8 cellular contexts compared by ENCODE assay signal in genomic region chr14:93073833-93074769, GRCh38. TPM values are rescaled to one million over a fixed set of nuclear protein-coding genes. Genes with fewer than 3 reads are reported as not detected.
DNase-seq lines count a peak whose midpoint lies in the region; ATAC-seq, FAIRE-seq and TF ChIP-seq lines count a peak whose summit lies in the region.

No MANE protein-coding gene starts in this region.

- H3K4me1 ChIP-seq in A549 (peaks cover 22% of the 10 kb centered on the region), GM23338 (ENCODE audit: insufficient read depth) (no peaks in the 10 kb centered on the region), adipocyte (ENCODE audit: control insufficient read depth, insufficient read depth, low read length) (peaks cover 39% of the 10 kb centered on the region)

- 0 out of 2 replicates have a peak overlapping the region, but pooled peaks have one; percentile 3 for H3K27ac Mint-ChIP-seq in GM23338

- no peaks in the 10 kb centered on the region for H3K9me3 Mint-ChIP-seq in GM23338

- H3K4me2 ChIP-seq in A549 = no peak overlapping the region
- no peak overlapping the region for H3K4me2 ChIP-seq in GM23338

- H3K9me3 ChIP-seq in A549 (no peaks in the 10 kb centered on the region), adipocyte (ENCODE audit: control insufficient read depth, low read length) (no peaks in the 10 kb centered on the region)

- H3K4me3 ChIP-seq in A549 = no peak overlapping the region
- no peak overlapping the region for H3K4me3 ChIP-seq in GM23338
- H3K4me3 ChIP-seq in adipocyte (ENCODE audit: low read length) = peak overlapping the region; percentile 65

- H3K27ac ChIP-seq in A549 (no peak overlapping the region; a peak in 1 of 6 replicates), GM23338 (ENCODE audit: low read depth) (no peak overlapping the region)

- no peak overlapping the region for H2AFZ ChIP-seq in GM23338

- H3K36me3 ChIP-seq in GM23338 (ENCODE audit: insufficient read depth) (no peaks in the 10 kb centered on the region), adipocyte (ENCODE audit: control insufficient read depth, insufficient read depth, low read length, severe bottlenecking) (no peaks in the 10 kb centered on the region)

- H3K36me3 Mint-ChIP-seq in GM23338 (ENCODE audit: low read depth) = peaks cover 9% of the 10 kb centered on the region; the same call in 2 of the 3 replicates

- no peaks in the 10 kb centered on the region for H3F3A ChIP-seq in GM23338 (replicated peaks; ENCODE audit: low read depth)

- WGBS in A549 (ENCODE audit: missing lambda C conversion rate) = 91% methylated on average over 21 of the region's 21 CpGs

- ATAC-seq in A549 (no peak), GM23338 (no peak), HG02970 (IDR thresholded peaks at IDR 0.05; ENCODE audit: low FRiP score, unreplicated experiment) (no peak)

- H3K9ac ChIP-seq in adipocyte (ENCODE audit: low read length) = peak overlapping the region; percentile 72

- H3K79me2 ChIP-seq in GM23338 (replicated peaks; ENCODE audit: insufficient read depth) = peaks cover 47% of the 10 kb centered on the region

- TF ChIP-seq RAD21 in A549 (conservative IDR thresholded peaks at IDR 0.05 in 1 of 2, IDR thresholded peaks at IDR 0.05 in 1 of 2) = no peak

- DNase-seq in A549 (ENCODE audit: low read depth in 1 of 2, low spot score in 1 of 2) (no peak), GM23338 (ENCODE audit: low spot score) (no peak), adipocyte (ENCODE audit: low read depth) (peak; percentile 86), left kidney (ENCODE audit: low read depth, low spot score) (peak; percentile 46), COLO668 (lab: John Stamatoyannopoulos, UW; ENCODE audit: unreplicated experiment) (no peak), iPS-NIHi7 (ENCODE audit: extremely low spot score) (no peak), NAMALWA (ENCODE audit: low spot score) (no peak)

- no peak overlapping the region for H3K4me3 Mint-ChIP-seq in GM23338

- H3K27me3 Mint-ChIP-seq in GM23338 (ENCODE audit: insufficient read depth, low read depth, poor library complexity) = peaks cover 18% of the 10 kb centered on the region

- TF ChIP-seq CTCF in A549 (IDR thresholded peaks at IDR 0.05) = no peak
- TF ChIP-seq CTCF in GM23338 (conservative IDR thresholded peaks at IDR 0.05; ENCODE audit: low read depth in 2 of 2) = no peak

- CTCF ChIA-PET in A549 (lab: Yijun Ruan, JAX) = no interaction called here

- H3K27me3 ChIP-seq in GM23338 (ENCODE audit: insufficient read depth) (no peaks in the 10 kb centered on the region), adipocyte (replicated peaks; ENCODE audit: control insufficient read depth, insufficient read depth, low read length) (peaks cover 4% of the 10 kb centered on the region)

- POLR2A ChIA-PET in A549 (lab: Yijun Ruan, JAX) = no interaction called here

- peaks cover 17% of the 10 kb centered on the region for H4K20me1 ChIP-seq in GM23338 (replicated peaks; ENCODE audit: insufficient read depth)

- peaks cover 31% of the 10 kb centered on the region for H3K4me1 Mint-ChIP-seq in GM23338

- peaks cover 3% of the 10 kb centered on the region; the same call in 1 of the 2 replicates for H3K9me2 ChIP-seq in GM23338 (ENCODE audit: insufficient read depth)

- TF ChIP-seq POLR2A in A549 (IDR thresholded peaks at IDR 0.05; ENCODE audit: low read length) = no peak

- no peak for TF ChIP-seq EP300 in A549 (IDR thresholded peaks at IDR 0.05)

- FAIRE-seq in A549 (lab: Jason Lieb, UNC) = no peak

TF ChIP-seq in A549, 52 proteins besides CTCF, POLR2A, EP300 and RAD21:
- TF ChIP-seq TFCP2L1 (CRISPR knock-in tag; IDR thresholded peaks at IDR 0.05) (no peak), NPAS2 (CRISPR knock-in tag; IDR thresholded peaks at IDR 0.05; ENCODE audit: borderline replicate concordance) (no peak), CEBPB (IDR thresholded peaks at IDR 0.05) (peak; percentile 66 to 79; a peak in 3 of 4 replicates), MAZ (IDR thresholded peaks at IDR 0.05; ENCODE audit: borderline replicate concordance, low read depth, low read length) (no peak), HEYL (CRISPR knock-in tag; IDR thresholded peaks at IDR 0.05) (no peak), CHD2 (IDR thresholded peaks at IDR 0.05; ENCODE audit: low read length, partially characterized antibody) (no peak)
- TF ChIP-seq, protein P1, sequence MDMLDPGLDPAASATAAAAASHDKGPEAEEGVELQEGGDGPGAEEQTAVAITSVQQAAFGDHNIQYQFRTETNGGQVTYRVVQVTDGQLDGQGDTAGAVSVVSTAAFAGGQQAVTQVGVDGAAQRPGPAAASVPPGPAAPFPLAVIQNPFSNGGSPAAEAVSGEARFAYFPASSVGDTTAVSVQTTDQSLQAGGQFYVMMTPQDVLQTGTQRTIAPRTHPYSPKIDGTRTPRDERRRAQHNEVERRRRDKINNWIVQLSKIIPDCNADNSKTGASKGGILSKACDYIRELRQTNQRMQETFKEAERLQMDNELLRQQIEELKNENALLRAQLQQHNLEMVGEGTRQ (IDR thresholded peaks at IDR 0.05) = no peak
TF ChIP-seq in A549: peak in this region for 1.

TF ChIP-seq in GM23338, 12 proteins besides CTCF, POLR2A, EP300 and RAD21 (continues in another document):
- TF ChIP-seq POLR2AphosphoS5 (IDR thresholded peaks at IDR 0.05; ENCODE audit: low read depth) = no peak
- TF ChIP-seq CREB1 (CRISPR knock-in tag; IDR thresholded peaks at IDR 0.05; ENCODE audit: low read depth) = no peak
- no peak for TF ChIP-seq EZH2 (IDR thresholded peaks at IDR 0.05; ENCODE audit: low read depth, unreplicated experiment)
- no peak for TF ChIP-seq JUNB (IDR thresholded peaks at IDR 0.05; ENCODE audit: unreplicated experiment)
- no peak for TF ChIP-seq ZNF114 (CRISPR knock-in tag; IDR thresholded peaks at IDR 0.05)
- no peak for TF ChIP-seq ZNF462 (CRISPR knock-in tag; IDR thresholded peaks at IDR 0.05)
- no peak for TF ChIP-seq EZH2phosphoT487 (IDR thresholded peaks at IDR 0.05; ENCODE audit: unreplicated experiment)

RNA-seq across cellular contexts. Expression of gene ITPK1, which starts 41.6 kb away (rescaled TPM):
- 47.0 and 59.1 TPM in 2 replicates for polyA plus RNA-seq in A549 (2011; rRNA removed)
- 49.6 and 70.1 TPM in 2 replicates for polyA plus RNA-seq in A549 (2012; cell fraction: cytosol; rRNA removed)
- 57.5 and 66.3 TPM in 2 replicates for polyA plus RNA-seq in A549 (2012; cell fraction: nucleus; rRNA removed)
- polyA plus RNA-seq in A549 (2017; fragmentation: RNase III; extraction: RNeasy Plus Mini Kit Qiagen cat#74134 plus additional on column Dnase treatment) = 42.7 to 46.2 TPM (median 42.9 TPM) in 3 replicates
- polyA minus RNA-seq in A549 (2011; rRNA and poly(A)+ RNA removed) = 173 and 199 TPM in 2 replicates
- 88.1 and 101 TPM in 2 replicates for total RNA-seq in GM23338 (2014; rRNA removed; shearing (Covaris generic))
- 35.9 and 39.9 TPM in 2 replicates for polyA plus RNA-seq in GM23338 (2016; fragmentation: Nextera tagmentation; extraction: Ambion mirVana)

Comparison
In these comparisons a context has a peak if more than half of its experiments do, and no peak if none do; other contexts are left out.
1. DNase-seq: peak in adipocyte (single experiment) and left kidney (single experiment); none in A549 (0 of 2), GM23338 (single experiment), COLO668 (single experiment), iPS-NIHi7 (single experiment) and NAMALWA (single experiment).